8 cellular contexts compared by ENCODE assay signal in genomic region chr6:124965424-124965850, GRCh38. TPM values are rescaled to one million over a fixed set of nuclear protein-coding genes. Genes with fewer than 3 reads are reported as not detected.
DNase-seq lines count a peak whose midpoint lies in the region; ATAC-seq, FAIRE-seq and TF ChIP-seq lines count a peak whose summit lies in the region.
"Not testable (repeated sequence)": the region's sequence is repeated elsewhere in the genome, so short reads cannot be mapped to it uniquely, and the experiment has no call there.
"Had no signal": no experiment of that assay in that cellular context is flagged by ENCODE, and none has a peak within 500 bp of the region (broad histone marks: within the 10 kb centered on the region; RNA-seq: fewer than 3 reads in every experiment).

No MANE protein-coding gene starts in this region.

- FAIRE-seq in keratinocyte (lab: Jason Lieb, UNC): peak; percentile 70

- peaks cover 51% of the 10 kb centered on the region for H3K79me2 ChIP-seq in PC-3 (ENCODE audit: low read length)
- H3K79me2 ChIP-seq in keratinocyte (ENCODE audit: control insufficient read depth, insufficient read depth, low read length): peaks cover 76% of the 10 kb centered on the region
- H3K79me2 ChIP-seq in neural progenitor cell (ENCODE audit: low read depth): peaks cover 62% of the 10 kb centered on the region

- ATAC-seq in PC-3: not testable (repeated sequence)

- not testable (repeated sequence) for TF ChIP-seq CTCF in PC-3 (conservative IDR thresholded peaks at IDR 0.05; ENCODE audit: low read depth, low read length); astrocyte of the spinal cord (IDR thresholded peaks at IDR 0.05; ENCODE audit: low read depth, low read length); endothelial cell (IDR thresholded peaks at IDR 0.05; ENCODE audit: unreplicated experiment); keratinocyte (optimal IDR thresholded peaks at IDR 0.05 in 1 of 3, IDR thresholded peaks at IDR 0.05 in 1 of 3, conservative IDR thresholded peaks at IDR 0.05 in 1 of 3; ENCODE audit: extremely low read depth in 1 of 3, insufficient read depth in 2 of 3, low read length in 3 of 3); neural progenitor cell (IDR thresholded peaks at IDR 0.05)

- peak overlapping the region; percentile 30; the same call in 1 of the 2 replicates for H3K4me2 ChIP-seq in PC-3 (ENCODE audit: low read length)
- H3K4me2 ChIP-seq in keratinocyte (ENCODE audit: control insufficient read depth, extremely low read depth, insufficient read depth, low read depth, low read length): peak overlapping the region; percentile 83
- not testable (repeated sequence) for H3K4me2 ChIP-seq in neural progenitor cell

- not testable (repeated sequence) for H3K9me2 ChIP-seq in PC-3 (replicated peaks; ENCODE audit: low read length)

- H3K4me3 ChIP-seq in PC-3 (ENCODE audit: low read length); neural progenitor cell: not testable (repeated sequence)
- H3K4me3 ChIP-seq in astrocyte of the spinal cord (ENCODE audit: low read depth, low read length) (peak overlapping the region; percentile 0), keratinocyte (ENCODE audit: control insufficient read depth in 2 of 3, extremely low read depth in 1 of 3, insufficient read depth in 2 of 3, low read depth in 1 of 3, low read length in 3 of 3) (peak overlapping the region; percentile 19 to 65 (median 59)), stomach smooth muscle (ENCODE audit: low read length in 2 of 2) (peak overlapping the region; percentile 17 to 21)

- not testable (repeated sequence) for BruUV-seq in PC-3 (replicated peaks; lab: Mats Ljungman, UMichigan)

- H3K9ac ChIP-seq in PC-3 (ENCODE audit: low read length); neural progenitor cell: not testable (repeated sequence)
- H3K9ac ChIP-seq in keratinocyte (ENCODE audit: control insufficient read depth, extremely low read depth, insufficient read depth, low read length): peak overlapping the region; percentile 37
- peak overlapping the region in 1 of 2 donors; percentile 6 for H3K9ac ChIP-seq in stomach smooth muscle (ENCODE audit: low read length in 2 of 2)

- H2AFZ ChIP-seq in PC-3 (ENCODE audit: low read length); keratinocyte (ENCODE audit: control insufficient read depth, low read length); neural progenitor cell (replicated peaks): not testable (repeated sequence)

- intact Hi-C loops in PC-3 (cut with micrococcal nuclease): not testable (repeated sequence)

- dilution Hi-C loops in keratinocyte (cut with MboI; ENCODE audit: extremely low pct_ligation_motif_present, low sequenced_read_pairs): not testable (repeated sequence)

- H3K4me1 Mint-ChIP-seq in endothelial cell (ENCODE audit: unreplicated experiment): peaks cover 49% of the 10 kb centered on the region
- H3K4me1 Mint-ChIP-seq in neural progenitor cell: peaks cover 36% of the 10 kb centered on the region

- not testable (repeated sequence) for H3K27ac ChIP-seq in PC-3 (ENCODE audit: low read length); neural progenitor cell; stomach smooth muscle (ENCODE audit: low read length)
- H3K27ac ChIP-seq in keratinocyte (ENCODE audit: control insufficient read depth, insufficient read depth, low read length): peak overlapping the region; percentile 95

- POLR2A ChIA-PET in PC-3 (lab: Charles Lee; ENCODE audit: unreplicated experiment): not testable (repeated sequence)

- peaks cover 16% of the 10 kb centered on the region for H3K36me3 Mint-ChIP-seq in endothelial cell (ENCODE audit: low read depth, unreplicated experiment)
- not testable (repeated sequence) for H3K36me3 Mint-ChIP-seq in neural progenitor cell

- CTCF ChIA-PET in PC-3 (lab: Charles Lee): not testable (repeated sequence)

- not testable (repeated sequence) for H3K27me3 ChIP-seq in PC-3 (ENCODE audit: low read length); keratinocyte (ENCODE audit: control insufficient read depth, extremely low read depth, insufficient read depth, low read length); neural progenitor cell; stomach smooth muscle (ENCODE audit: control insufficient read depth in 1 of 2, insufficient read depth in 2 of 2, low read length in 2 of 2)

- not testable (repeated sequence) for H3K9me1 ChIP-seq in keratinocyte (ENCODE audit: control insufficient read depth, extremely low read depth, insufficient read depth, low read length)

- H3K27ac Mint-ChIP-seq in endothelial cell (ENCODE audit: unreplicated experiment): peak overlapping the region; percentile 57
- H3K27ac Mint-ChIP-seq in neural progenitor cell: not testable (repeated sequence)

- H3K27me3 Mint-ChIP-seq in endothelial cell (ENCODE audit: unreplicated experiment): peaks cover 22% of the 10 kb centered on the region
- H3K27me3 Mint-ChIP-seq in neural progenitor cell (ENCODE audit: insufficient read depth, low read depth): not testable (repeated sequence)

- H3F3A ChIP-seq in PC-3 (ENCODE audit: low read length, unreplicated experiment); neural progenitor cell (ENCODE audit: low read depth): not testable (repeated sequence)

- peaks cover 51% of the 10 kb centered on the region for H3K4me1 ChIP-seq in PC-3 (ENCODE audit: insufficient read depth, low read length)
- H3K4me1 ChIP-seq in keratinocyte (ENCODE audit: control insufficient read depth, extremely low read depth, insufficient read depth, low read length): peaks cover 40% of the 10 kb centered on the region
- peaks cover 14% of the 10 kb centered on the region for H3K4me1 ChIP-seq in neural progenitor cell
- H3K4me1 ChIP-seq in stomach smooth muscle (ENCODE audit: control insufficient read depth, insufficient read depth, low read length): not testable (repeated sequence)

- in situ Hi-C loops in astrocyte of the spinal cord (cut with HindIII; ENCODE audit: low sequenced_read_pairs): not testable (repeated sequence)

- H3K36me3 ChIP-seq in PC-3 (ENCODE audit: low read depth, low read length); keratinocyte (ENCODE audit: control insufficient read depth in 2 of 2, extremely low read depth in 1 of 2, insufficient read depth in 2 of 2, low read length in 2 of 2); neural progenitor cell; stomach smooth muscle (ENCODE audit: control insufficient read depth in 2 of 2, insufficient read depth in 2 of 2, low read length in 2 of 2): not testable (repeated sequence)

- not testable (repeated sequence) for H3K9me3 Mint-ChIP-seq in endothelial cell (ENCODE audit: unreplicated experiment); neural progenitor cell

- H3K4me3 Mint-ChIP-seq in endothelial cell (ENCODE audit: unreplicated experiment) (peak overlapping the region; percentile 94), neural progenitor cell (peak overlapping the region; percentile 2)

- not testable (repeated sequence) for H4K20me1 ChIP-seq in PC-3 (ENCODE audit: low read length); keratinocyte (ENCODE audit: control insufficient read depth, extremely low read depth, insufficient read depth, low read length); neural progenitor cell (ENCODE audit: low read depth)

- DNase-seq in ELR (ENCODE audit: low read depth) (peak; percentile 70), PC-3 (peak; percentile 39)
- not testable (repeated sequence) for DNase-seq in astrocyte of the spinal cord (ENCODE audit: low read depth, low spot score); endothelial cell (ENCODE audit: low spot score); keratinocyte (ENCODE audit: low read depth, low spot score); neural progenitor cell (ENCODE audit: low spot score)

- not testable (repeated sequence) for H3K9me3 ChIP-seq in PC-3 (ENCODE audit: low read length); keratinocyte (ENCODE audit: control insufficient read depth, low read depth, low read length); neural progenitor cell (ENCODE audit: low read depth); stomach smooth muscle (ENCODE audit: control insufficient read depth in 2 of 2, low read length in 2 of 2)

RNA-seq across cellular contexts. Expression of gene RNF217, which starts 3.2 kb away (rescaled TPM):
- total RNA-seq in PC-3 (2014; rRNA removed) (4.5 and 7.7 TPM in 2 replicates), endothelial cell (ENCODE audit: unreplicated experiment) (50.7 TPM), neural progenitor cell (ENCODE audit: low replicate concordance) (13.2 and 24.1 TPM in 2 replicates)
- polyA plus RNA-seq in keratinocyte: 40.4 to 47.3 TPM (median 44.0 TPM) in 3 replicates
- 12.4 TPM for polyA plus RNA-seq in keratinocyte (2011; ENCODE audit: low read depth)
- 28.3 and 53.2 TPM in 2 replicates for polyA plus RNA-seq in keratinocyte (2011; cell fraction: cytosol; rRNA removed)
- polyA plus RNA-seq in keratinocyte (2011; cell fraction: nucleus; rRNA removed): 82.3 and 95.8 TPM in 2 replicates
- 13.2 and 25.2 TPM in 2 replicates for polyA plus RNA-seq in keratinocyte (2012; ENCODE audit: low replicate concordance)
- 57.8 to 164 TPM (median 156 TPM) in 3 replicates for polyA minus RNA-seq in keratinocyte
- 41.8 TPM for polyA minus RNA-seq in keratinocyte (2011; cell fraction: cytosol; rRNA and poly(A)+ RNA removed)
- 82.7 and 161 TPM in 2 replicates for polyA minus RNA-seq in keratinocyte (2011; cell fraction: nucleus; rRNA and poly(A)+ RNA removed)
- polyA plus RNA-seq: IgD-negative memory B cell had no signal
